ENCODE assay signal across 1 cellular context in genomic region chr4:37603070-37603468, GRCh38.
A peak's percentile ranks its signal among the peaks of the same experiment; 100 is the strongest.
TF ChIP-seq lines count a peak whose summit lies in the region.

No MANE protein-coding gene starts in this region.

TF ChIP-seq in HepG2, 621 proteins besides CTCF, POLR2A, EP300 and RAD21 (continued from another document and continues in another):
- TF ChIP-seq PRDM4 (CRISPR knock-in tag; IDR thresholded peaks at IDR 0.05; ENCODE audit: borderline replicate concordance) (no peak), ZNF562 (CRISPR knock-in tag; IDR thresholded peaks at IDR 0.05; ENCODE audit: borderline replicate concordance) (no peak), FOSL1 (CRISPR knock-in tag; IDR thresholded peaks at IDR 0.05; ENCODE audit: borderline replicate concordance) (no peak), ZNF430 (CRISPR knock-in tag; IDR thresholded peaks at IDR 0.05) (no peak), ATF3 (CRISPR knock-in tag; IDR thresholded peaks at IDR 0.05) (no peak), ZNF724P (CRISPR knock-in tag; IDR thresholded peaks at IDR 0.05; ENCODE audit: borderline replicate concordance) (no peak), ZHX1 (CRISPR knock-in tag; IDR thresholded peaks at IDR 0.05; ENCODE audit: low read depth) (no peak), PRMT3 (CRISPR knock-in tag; IDR thresholded peaks at IDR 0.05; ENCODE audit: borderline replicate concordance, low read depth) (no peak), ZNF34 (CRISPR knock-in tag; IDR thresholded peaks at IDR 0.05; ENCODE audit: borderline replicate concordance) (0 out of 2 replicates have a peak, but pooled peaks have one; percentile 25), MXI1 (IDR thresholded peaks at IDR 0.05; ENCODE audit: borderline replicate concordance, low read depth, low read length) (no peak), KIAA2018 (CRISPR knock-in tag; IDR thresholded peaks at IDR 0.05; ENCODE audit: borderline replicate concordance) (no peak), CREM (IDR thresholded peaks at IDR 0.05) (no peak), CREM (CRISPR knock-in tag; IDR thresholded peaks at IDR 0.05) (no peak), THRA (CRISPR knock-in tag; IDR thresholded peaks at IDR 0.05; ENCODE audit: borderline replicate concordance) (0 out of 2 replicates have a peak, but pooled peaks have one; percentile 33), THAP11 (CRISPR knock-in tag; IDR thresholded peaks at IDR 0.05) (peak; percentile 27; the same call in 1 of the 2 replicates), ZNF782 (CRISPR knock-in tag; IDR thresholded peaks at IDR 0.05; ENCODE audit: borderline replicate concordance) (no peak), SRY (CRISPR knock-in tag; IDR thresholded peaks at IDR 0.05) (no peak), ZNF512B (CRISPR knock-in tag; IDR thresholded peaks at IDR 0.05; ENCODE audit: borderline replicate concordance) (no peak), ZNF687 (CRISPR knock-in tag; IDR thresholded peaks at IDR 0.05) (peak; percentile 61), RNF219 (CRISPR knock-in tag; IDR thresholded peaks at IDR 0.05) (no peak), ZNF768 (CRISPR knock-in tag; IDR thresholded peaks at IDR 0.05) (no peak), ZNF704 (CRISPR knock-in tag; IDR thresholded peaks at IDR 0.05; ENCODE audit: borderline replicate concordance) (0 out of 2 replicates have a peak, but pooled peaks have one; percentile 44)
